In genomic region chr11:858053-858992, GRCh38 we compare ENCODE assay signal across 24 cellular contexts.
"Had no signal": no experiment of that assay in that cellular context is flagged by ENCODE, and none has a peak within 500 bp of the region (broad histone marks: within the 10 kb centered on the region; RNA-seq: fewer than 3 reads in every experiment).

No MANE protein-coding gene starts in this region.

- H3K4me3 ChIP-seq: colonic mucosa, hepatocyte, mucosa of descending colon, pancreas, smooth muscle cell had no signal

- H3K79me2 ChIP-seq: hepatocyte had no signal

- H3K4me3 Mint-ChIP-seq: activated B cell treated with CpG ODN at 0.5 μM for 24 hours; activated CD8-positive, alpha-beta T cell treated with anti-CD3 and anti-CD28 coated beads for 36 hours; activated naive CD4-positive, alpha-beta T cell treated with anti-CD3 and anti-CD28 coated beads, Interleukin-2, amount 10 ng/mL, durations not matched to agents 7 days and 5 days; activated naive CD8-positive, alpha-beta T cell treated with anti-CD3 and anti-CD28 coated beads, Interleukin-2, amount 50 U/mL, for 24 hours; activated T-cell treated with anti-CD3 and anti-CD28 coated beads, Interleukin-2, amount 50 U/mL, for 24 hours; memory B cell; naive B cell; T-cell had no signal

- ATAC-seq: activated CD8-positive, alpha-beta T cell treated with anti-CD3 and anti-CD28 coated beads for 36 hours; activated naive CD8-positive, alpha-beta T cell treated with anti-CD3 and anti-CD28 coated beads, Interleukin-2, amount 50 U/mL, for 24 hours; mucosa of descending colon; pancreas; sciatic nerve; T-cell had no signal

- FAIRE-seq: endothelial cell of umbilical vein, pancreas had no signal

- H3K27me3 ChIP-seq: brain microvascular endothelial cell, esophagus muscularis mucosa, hepatocyte, neutrophil, pancreas had no signal

- H3K4me1 Mint-ChIP-seq: activated B cell treated with CpG ODN at 0.5 μM for 24 hours; activated naive CD4-positive, alpha-beta T cell treated with anti-CD3 and anti-CD28 coated beads, Interleukin-2, amount 10 ng/mL, durations not matched to agents 7 days and 5 days; activated naive CD8-positive, alpha-beta T cell treated with anti-CD3 and anti-CD28 coated beads, Interleukin-2, amount 50 U/mL, for 24 hours had no signal

- H3K27me3 Mint-ChIP-seq: activated B cell treated with CpG ODN at 0.5 μM for 24 hours; activated CD8-positive, alpha-beta T cell treated with anti-CD3 and anti-CD28 coated beads for 36 hours; activated naive CD4-positive, alpha-beta T cell treated with anti-CD3 and anti-CD28 coated beads, Interleukin-2, amount 10 ng/mL, durations not matched to agents 7 days and 5 days; activated naive CD8-positive, alpha-beta T cell treated with anti-CD3 and anti-CD28 coated beads, Interleukin-2, amount 50 U/mL, for 24 hours; activated T-cell treated with anti-CD3 and anti-CD28 coated beads, Interleukin-2, amount 50 U/mL, for 24 hours; naive B cell; T-cell had no signal

- DNase-seq: activated B cell treated with CpG ODN at 0.5 μM for 24 hours; activated CD4-positive, alpha-beta T cell treated with anti-CD3 and anti-CD28 coated beads for 48 hours; activated CD8-positive, alpha-beta T cell treated with anti-CD3 and anti-CD28 coated beads for 36 hours; activated naive CD4-positive, alpha-beta T cell treated with anti-CD3 and anti-CD28 coated beads, Interleukin-2, amount 10 ng/mL, durations not matched to agents 7 days and 5 days; activated naive CD8-positive, alpha-beta T cell treated with anti-CD3 and anti-CD28 coated beads, Interleukin-2, amount 50 U/mL, for 24 hours; activated T-cell treated with anti-CD3 and anti-CD28 coated beads, Interleukin-2, amount 50 U/mL, for 24 hours; anterior cingulate cortex; brain microvascular endothelial cell; central memory CD4-positive, alpha-beta T cell; colonic mucosa; effector CD4-positive, alpha-beta T cell; mucosa of descending colon; naive B cell; pancreas; stimulated activated CD4-positive, alpha-beta T cell treated with anti-CD3 and anti-CD28 coated beads, Interleukin-4, amount 100 ng/mL, for 1 hour; T-cell had no signal

- H3K36me3 ChIP-seq: colonic mucosa, neutrophil, pancreas had no signal

- H3K4me2 ChIP-seq: smooth muscle cell had no signal

- H3K27ac Mint-ChIP-seq: activated B cell treated with CpG ODN at 0.5 μM for 24 hours; activated CD8-positive, alpha-beta T cell treated with anti-CD3 and anti-CD28 coated beads for 36 hours; activated naive CD4-positive, alpha-beta T cell treated with anti-CD3 and anti-CD28 coated beads, Interleukin-2, amount 10 ng/mL, durations not matched to agents 7 days and 5 days; activated naive CD8-positive, alpha-beta T cell treated with anti-CD3 and anti-CD28 coated beads, Interleukin-2, amount 50 U/mL, for 24 hours; activated T-cell treated with anti-CD3 and anti-CD28 coated beads, Interleukin-2, amount 50 U/mL, for 24 hours; activated T-helper 2 cell treated with anti-CD3 and anti-CD28 coated beads, Interferon-gamma antibody, Interleukin-2, Interleukin-4, amounts not matched to agents 10 μg/mL and 5 μg/mL and 100 μg/mL, durations not matched to agents 14 hours and 24 hours and 36 hours; memory B cell; T-cell had no signal

- H2AFZ ChIP-seq: hepatocyte had no signal

- H3K27ac ChIP-seq: brain microvascular endothelial cell, colonic mucosa, hepatocyte, neutrophil, pancreas had no signal

- H3K36me3 Mint-ChIP-seq: activated naive CD4-positive, alpha-beta T cell treated with anti-CD3 and anti-CD28 coated beads, Interleukin-2, amount 10 ng/mL, durations not matched to agents 7 days and 5 days; memory B cell; naive B cell; T-cell had no signal

- H3K9me3 Mint-ChIP-seq: activated B cell treated with CpG ODN at 0.5 μM for 24 hours; activated CD8-positive, alpha-beta T cell treated with anti-CD3 and anti-CD28 coated beads for 36 hours; activated naive CD4-positive, alpha-beta T cell treated with anti-CD3 and anti-CD28 coated beads, Interleukin-2, amount 10 ng/mL, durations not matched to agents 7 days and 5 days; activated naive CD8-positive, alpha-beta T cell treated with anti-CD3 and anti-CD28 coated beads, Interleukin-2, amount 50 U/mL, for 24 hours; activated T-cell treated with anti-CD3 and anti-CD28 coated beads, Interleukin-2, amount 50 U/mL, for 24 hours; activated T-helper 2 cell treated with anti-CD3 and anti-CD28 coated beads, Interferon-gamma antibody, Interleukin-2, Interleukin-4, amounts not matched to agents 10 μg/mL and 5 μg/mL and 100 μg/mL, durations not matched to agents 14 hours and 24 hours and 36 hours; memory B cell; naive B cell; T-cell had no signal

- H3K9me3 ChIP-seq: colonic mucosa, esophagus muscularis mucosa, mucosa of descending colon, neutrophil, pancreas had no signal
